Comparison of ENCODE assay signal across 8 cellular contexts in the genomic region with DNA sequence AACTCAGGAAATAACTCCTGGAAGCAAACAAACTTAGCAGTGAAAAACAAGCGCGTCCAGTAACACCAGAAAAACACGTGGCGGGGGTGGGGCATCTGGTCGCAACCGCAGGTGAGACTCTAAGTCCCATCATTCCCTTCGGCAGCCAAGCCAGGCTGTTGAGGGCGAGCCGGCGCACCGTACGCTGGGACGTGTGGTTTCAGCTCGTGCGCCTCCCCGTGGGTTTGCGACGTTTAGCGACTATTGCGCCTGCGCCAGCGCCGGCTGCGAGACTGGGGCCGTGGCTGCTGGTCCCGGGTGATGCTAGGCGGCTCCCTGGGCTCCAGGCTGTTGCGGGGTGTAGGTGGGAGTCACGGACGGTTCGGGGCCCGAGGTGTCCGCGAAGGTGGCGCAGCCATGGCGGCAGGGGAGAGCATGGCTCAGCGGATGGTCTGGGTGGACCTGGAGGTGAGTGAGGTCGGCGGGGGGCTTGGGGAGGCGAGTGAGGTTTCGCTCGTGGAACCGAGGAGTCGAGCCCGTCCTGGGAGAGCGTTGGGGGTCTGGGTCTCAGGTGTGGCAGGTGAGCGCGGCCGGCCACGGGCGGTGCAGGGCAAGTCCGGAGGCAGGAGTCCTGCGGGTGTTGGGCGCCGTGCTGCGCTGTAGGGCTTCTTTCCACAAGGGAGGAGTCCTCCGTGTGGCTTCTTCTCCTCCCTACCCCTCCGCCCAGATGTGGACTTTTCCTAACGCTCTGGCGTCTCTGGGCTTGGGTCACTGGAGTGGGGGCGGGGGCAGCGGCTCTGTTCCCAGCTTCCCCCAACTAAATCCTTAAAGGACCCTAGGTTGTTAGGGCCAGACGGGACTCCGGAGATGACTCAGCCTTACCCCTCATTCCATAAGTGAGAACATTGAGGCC. TPM values are rescaled to one million over a fixed set of nuclear protein-coding genes. Genes with fewer than 3 reads are reported as not detected.
DNase-seq lines count a peak whose midpoint lies in the region; ATAC-seq and TF ChIP-seq lines count a peak whose summit lies in the region.

A gene (plus strand): TSS at position 239 of the 892 bp plus-strand sequence. CDS start 62 bp downstream, at position 301.

- no peaks in the 10 kb centered on the region for H3K9me3 Mint-ChIP-seq in CD4-positive, alpha-beta memory T cell
- no peaks in the 10 kb centered on the region for H3K9me3 Mint-ChIP-seq in activated CD4-positive, alpha-beta memory T cell treated with anti-CD3 and anti-CD28 coated beads for 36 hours

- peak within 1 kb of the TSS; percentile 71 to 98 for H3K4me3 ChIP-seq in CD4-positive, alpha-beta memory T cell (ENCODE audit: low read length in 2 of 2)
- H3K4me3 ChIP-seq in dorsolateral prefrontal cortex (peak within 1 kb of the TSS; percentile 62 to 98 (median 91)), right lobe of liver (peak within 1 kb of the TSS; percentile 84 to 94 (median 89))

- ATAC-seq in GM19438 (IDR thresholded peaks at IDR 0.05; ENCODE audit: low read depth, unreplicated experiment): peak; percentile 98
- ATAC-seq in HG03575 (IDR thresholded peaks at IDR 0.05; ENCODE audit: extremely low read depth, insufficient number of reproducible peaks, low FRiP score, unreplicated experiment): peak; percentile 94
- peak; percentile 98 to 99 (median 99) for ATAC-seq in right lobe of liver

- TF ChIP-seq CTCF in dorsolateral prefrontal cortex (IDR thresholded peaks at IDR 0.05 in 54 of 56, conservative IDR thresholded peaks at IDR 0.05 in 2 of 56; ENCODE audit: low read depth in 1 of 56, partially characterized antibody in 56 of 56) (peak in 54 of 56 donors; percentile 18 to 76 (median 52)), right lobe of liver (IDR thresholded peaks at IDR 0.05) (peak in 2 of 4 donors; percentile 26 to 44)

- H3K27ac ChIP-seq in CD4-positive, alpha-beta memory T cell (ENCODE audit: low read depth, low read length): peak within 1 kb of the TSS; percentile 73
- H3K27ac ChIP-seq in dorsolateral prefrontal cortex (peak within 1 kb of the TSS in 49 of 59 donors; percentile 1 to 87 (median 61)), right lobe of liver (peak within 1 kb of the TSS; percentile 67 to 87 (median 75))

- H3K27ac Mint-ChIP-seq in CD4-positive, alpha-beta memory T cell: peak within 1 kb of the TSS; percentile 92 to 98 (median 95)
- H3K27ac Mint-ChIP-seq in activated CD4-positive, alpha-beta memory T cell treated with anti-CD3 and anti-CD28 coated beads for 36 hours: peak within 1 kb of the TSS; percentile 85

- POLR2A ChIA-PET in CD4-positive, alpha-beta memory T cell (lab: Charles Lee; ENCODE audit: partially characterized antibody): interaction anchor here (0.9 to 4.1 kb wide), 5 partner anchors 28 to 401 kb away, joined by 3 to 25 read pairs (median 3); a partner anchor contains a TSS
- POLR2A ChIA-PET in activated CD4-positive, alpha-beta memory T cell treated with anti-CD3 and anti-CD28 coated beads for 36 hours (lab: Charles Lee): interaction anchor here (1.5 kb wide), 1 partner anchor 34 kb away, joined by 3 read pairs; no protein-coding TSS in a partner anchor

- H3K4me3 Mint-ChIP-seq in CD4-positive, alpha-beta memory T cell: peak within 1 kb of the TSS; percentile 93 to 99 (median 98)
- H3K4me3 Mint-ChIP-seq in activated CD4-positive, alpha-beta memory T cell treated with anti-CD3 and anti-CD28 coated beads for 36 hours: peak within 1 kb of the TSS; percentile 97

- peaks cover 26 to 34% (median 30%) of the 10 kb centered on the region in 4 donors for H3K4me1 Mint-ChIP-seq in CD4-positive, alpha-beta memory T cell
- H3K4me1 Mint-ChIP-seq in activated CD4-positive, alpha-beta memory T cell treated with anti-CD3 and anti-CD28 coated beads for 36 hours (ENCODE audit: low read depth): peaks cover 31% of the 10 kb centered on the region

- no peaks in the 10 kb centered on the region for H3K27me3 ChIP-seq in CD4-positive, alpha-beta memory T cell (ENCODE audit: insufficient read depth, low read length)
- no peaks in the 10 kb centered on the region for H3K27me3 ChIP-seq in dorsolateral prefrontal cortex
- H3K27me3 ChIP-seq in right lobe of liver: no peaks in the 10 kb centered on the region

- no peaks in the 10 kb centered on the region for H3K27me3 Mint-ChIP-seq in CD4-positive, alpha-beta memory T cell
- no peaks in the 10 kb centered on the region for H3K27me3 Mint-ChIP-seq in activated CD4-positive, alpha-beta memory T cell treated with anti-CD3 and anti-CD28 coated beads for 36 hours

- no peaks in the 10 kb centered on the region for H3K9me3 ChIP-seq in CD4-positive, alpha-beta memory T cell (ENCODE audit: control insufficient read depth in 1 of 2, low read length in 2 of 2)
- no peaks in the 10 kb centered on the region for H3K9me3 ChIP-seq in right lobe of liver

- intact Hi-C loops in CD4-positive, alpha-beta memory T cell (cut with micrococcal nuclease): loop anchor here (1.0 to 10.0 kb wide), 6 partner anchors 39 to 1065 kb away; a partner anchor contains a TSS
- intact Hi-C loops in activated CD4-positive, alpha-beta memory T cell treated with anti-CD3 and anti-CD28 coated beads for 36 hours (cut with micrococcal nuclease): loop anchor here (1.0 to 5.0 kb wide), 5 partner anchors 34 to 1127 kb away; a partner anchor contains a TSS
- intact Hi-C loops in dorsolateral prefrontal cortex (cut with DNase I) (loop anchor here (1.0 to 10.0 kb wide), 4 partner anchors 39 to 97 kb away; a partner anchor contains a TSS), right lobe of liver (cut with DNase I) (no loop called here)

- DNase-seq in CD4-positive, alpha-beta memory T cell: peak; percentile 91 to 94 (median 93)
- DNase-seq in NCI-H82 treated with DMSO at 0.1 percent for 48 hours (lab: John Stamatoyannopoulos, UW; ENCODE audit: unreplicated experiment) (peak; percentile 72), dorsolateral prefrontal cortex (peak; percentile 92 to 97 (median 96)), right lobe of liver (peak; percentile 97)
- DNase-seq in activated CD4-positive, alpha-beta memory T cell treated with anti-CD3 and anti-CD28 coated beads for 36 hours: peak; percentile 96
- peak; percentile 91 to 95 for DNase-seq in stimulated activated CD4-positive, alpha-beta T cell treated with anti-CD3 and anti-CD28 coated beads, Interleukin-4, amount 100 ng/mL, for 4 hours

- peaks cover 32% of the 10 kb centered on the region for H3K4me1 ChIP-seq in CD4-positive, alpha-beta memory T cell (ENCODE audit: insufficient read depth, low read length)
- H3K4me1 ChIP-seq in right lobe of liver: peaks cover 0 to 8% (median 2%) of the 10 kb centered on the region in 4 donors

- peak; percentile 74 for TF ChIP-seq POLR2A in right lobe of liver (IDR thresholded peaks at IDR 0.05)

- H3K36me3 ChIP-seq in CD4-positive, alpha-beta memory T cell (ENCODE audit: insufficient read depth, low read length): no peaks in the 10 kb centered on the region
- no peaks in the 10 kb centered on the region for H3K36me3 ChIP-seq in right lobe of liver

- 0% methylated on average over 26 of the region's 64 CpGs for WGBS in right lobe of liver (ENCODE audit: insufficient coverage, low coverage, low lambda C conversion rate, missing lambda C conversion rate)

- H3K36me3 Mint-ChIP-seq in CD4-positive, alpha-beta memory T cell: peaks cover 13 to 19% of the 10 kb centered on the region in 2 donors
- peaks cover 9% of the 10 kb centered on the region for H3K36me3 Mint-ChIP-seq in activated CD4-positive, alpha-beta memory T cell treated with anti-CD3 and anti-CD28 coated beads for 36 hours

- CTCF ChIA-PET in CD4-positive, alpha-beta memory T cell (lab: Charles Lee; ENCODE audit: partially characterized antibody): interaction anchor here (0.9 kb wide), 1 partner anchor 28 kb away, joined by 3 read pairs; no protein-coding TSS in a partner anchor
- CTCF ChIA-PET in activated CD4-positive, alpha-beta memory T cell treated with anti-CD3 and anti-CD28 coated beads for 36 hours (lab: Charles Lee): interaction anchor here (0.8 to 1.1 kb wide), 4 partner anchors 41 to 99 kb away, joined by 3 to 4 read pairs (median 3); no protein-coding TSS in a partner anchor

RNA-seq across cellular contexts. Expression of the gene that starts here (rescaled TPM):
- 10 to 100 TPM; 64.8 to 70.4 TPM for total RNA-seq in CD4-positive, alpha-beta memory T cell
- 100 to 1,000 TPM in 1 of 2 donors, 10 to 100 TPM in 1; 60.0 to 101 TPM for polyA plus RNA-seq in CD4-positive, alpha-beta memory T cell
- 10 to 100 TPM; 60.1 to 62.0 TPM for total RNA-seq in activated CD4-positive, alpha-beta memory T cell treated with anti-CD3 and anti-CD28 coated beads for 36 hours
- total RNA-seq in dorsolateral prefrontal cortex (10 to 100 TPM; 28.6 to 62.5 (median 42.4) TPM), right lobe of liver (10 to 100 TPM; 25.8 to 73.9 (median 37.0) TPM)

Comparison
In these comparisons a context has a peak if more than half of its experiments do, and no peak if none do; other contexts are left out.
1. Peak in every context shown above with its lines: DNase-seq, ATAC-seq, H3K4me3 ChIP-seq and H3K27ac ChIP-seq.
2. intact Hi-C loops: an anchor here in CD4-positive, alpha-beta memory T cell (1.0 to 10.0 kb wide), activated CD4-positive, alpha-beta memory T cell treated with anti-CD3 and anti-CD28 coated beads for 36 hours (1.0 to 5.0 kb wide) and dorsolateral prefrontal cortex (1.0 to 10.0 kb wide); none called in right lobe of liver.